In the genomic region with DNA sequence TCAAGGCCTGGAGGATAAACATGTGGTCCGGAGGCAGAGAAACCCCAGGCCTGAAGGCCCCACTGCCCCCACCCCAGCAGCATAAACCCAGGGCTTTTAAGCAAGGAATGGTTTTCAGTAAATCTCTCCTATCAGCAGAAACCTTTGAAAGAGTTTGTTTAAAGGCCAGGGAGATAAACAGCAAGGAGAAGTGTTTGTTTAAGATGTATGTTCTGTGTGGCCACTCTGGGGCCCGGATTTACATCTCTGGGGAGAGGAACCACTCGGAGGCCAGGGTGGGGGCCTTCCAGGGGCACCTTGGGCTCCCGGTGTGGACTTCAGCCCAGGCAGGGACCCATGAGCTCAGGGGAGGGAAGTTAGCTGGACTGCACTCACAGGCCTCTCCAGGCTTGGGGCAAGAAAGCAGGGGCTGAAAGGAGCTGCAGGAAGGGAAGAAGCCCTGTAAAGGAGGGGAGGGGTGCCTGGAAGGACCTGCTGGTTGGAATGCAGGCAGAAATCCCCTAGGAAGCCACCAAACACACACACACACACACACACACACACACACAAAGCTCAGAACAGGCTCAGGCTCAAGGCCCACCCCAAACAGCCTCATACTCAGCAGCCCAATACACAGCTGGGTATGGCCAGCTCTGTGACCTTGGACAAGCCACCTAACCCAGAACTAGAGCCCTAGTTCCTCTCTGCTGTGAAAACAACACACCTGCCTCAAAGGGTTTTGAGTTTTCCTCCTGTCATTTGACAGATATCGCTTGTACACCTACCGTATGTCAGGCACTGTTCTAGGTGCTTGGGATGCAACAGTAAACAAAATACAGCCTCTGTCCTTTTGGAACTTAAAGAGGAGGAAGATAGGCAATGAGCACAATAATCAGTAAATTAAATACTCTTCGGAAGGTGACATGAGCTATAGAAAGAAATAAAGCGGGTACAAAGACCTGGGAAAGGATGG, we compare ENCODE assay signal across 16 cellular contexts. TPM values are rescaled to one million over a fixed set of nuclear protein-coding genes. Genes with fewer than 3 reads are reported as not detected.
DNase-seq lines count a peak whose midpoint lies in the region; ATAC-seq, FAIRE-seq and TF ChIP-seq lines count a peak whose summit lies in the region.
"Had no signal": no experiment of that assay in that cellular context is flagged by ENCODE, and none has a peak within 500 bp of the region (broad histone marks: within the 10 kb centered on the region; RNA-seq: fewer than 3 reads in every experiment).

No MANE protein-coding gene starts in this region.

- WGBS in small intestine, 3 donors: 48 to 72% (median 61%) methylated on average over 8 of the region's 8 CpGs

- peaks cover 0 to 31% of the 10 kb centered on the region in 2 donors for H3K27me3 ChIP-seq in left lung
- H3K27me3 ChIP-seq in small intestine (ENCODE audit: control insufficient read depth in 2 of 2, insufficient read depth in 2 of 2, low read length in 2 of 2): peaks cover 0 to 3% of the 10 kb centered on the region in 2 donors
- H3K27me3 ChIP-seq in foreskin keratinocyte: peaks cover 32% of the 10 kb centered on the region

- H3K4me3 ChIP-seq in left lung (no peak overlapping the region), small intestine (ENCODE audit: low read depth in 1 of 2, low read length in 2 of 2) (no peak overlapping the region)
- H3K4me3 ChIP-seq: breast epithelium, PC-9 had no signal

- DNase-seq in H4 (ENCODE audit: low spot score) (peak; percentile 66), WTC11 (ENCODE audit: low spot score) (no peak), left lung (peak in 1 of 2 donors; percentile 66), small intestine (peak; percentile 70), foreskin keratinocyte (no peak), germinal center (ENCODE audit: low spot score) (no peak)
- no peak for DNase-seq in activated naive CD4-positive, alpha-beta T cell treated with anti-CD3 and anti-CD28 coated beads, Interleukin-2, amount 10 ng/mL, durations not matched to agents 7 days and 5 days
- DNase-seq: activated CD4-positive, alpha-beta T cell treated with anti-CD3 and anti-CD28 coated beads for 48 hours; natural killer cell; NCI-H2029 treated with DMSO at 0.1 percent for 48 hours; NCI-H526; PC-9; T1000 had no signal

- POLR2A ChIA-PET in WTC11 (lab: Charles Lee): interaction anchor here (0.6 kb wide), 2 partner anchors 18 to 106 kb away, joined by 3 to 5 read pairs; no protein-coding TSS in a partner anchor

- no peak overlapping the region for H3K4me3 Mint-ChIP-seq in WTC11
- no peak overlapping the region for H3K4me3 Mint-ChIP-seq in activated naive CD4-positive, alpha-beta T cell treated with anti-CD3 and anti-CD28 coated beads, Interleukin-2, amount 10 ng/mL, durations not matched to agents 7 days and 5 days
- H3K4me3 Mint-ChIP-seq: natural killer cell had no signal

- no peaks in the 10 kb centered on the region for H3K36me3 ChIP-seq in left lung
- H3K36me3 ChIP-seq in small intestine (ENCODE audit: control insufficient read depth in 2 of 2, insufficient read depth in 2 of 2, low read length in 2 of 2): no peaks in the 10 kb centered on the region
- H3K36me3 ChIP-seq: breast epithelium had no signal

- TF ChIP-seq CTCF in WTC11 (IDR thresholded peaks at IDR 0.05): no peak
- no peak for TF ChIP-seq CTCF in left lung (IDR thresholded peaks at IDR 0.05)
- TF ChIP-seq CTCF in foreskin keratinocyte (conservative IDR thresholded peaks at IDR 0.05): no peak

- no peaks in the 10 kb centered on the region for H3K9me3 Mint-ChIP-seq in WTC11
- no peaks in the 10 kb centered on the region for H3K9me3 Mint-ChIP-seq in activated naive CD4-positive, alpha-beta T cell treated with anti-CD3 and anti-CD28 coated beads, Interleukin-2, amount 10 ng/mL, durations not matched to agents 7 days and 5 days
- H3K9me3 Mint-ChIP-seq: activated naive CD4-positive, alpha-beta T cell treated with anti-CD3 and anti-CD28 coated beads, Interleukin-2, amount 50 U/mL, for 72 hours; natural killer cell had no signal

- intact Hi-C loops in left lung (cut with DNase I): no loop called here

- H3K4me1 Mint-ChIP-seq in WTC11: peaks cover 37% of the 10 kb centered on the region
- no peaks in the 10 kb centered on the region for H3K4me1 Mint-ChIP-seq in activated naive CD4-positive, alpha-beta T cell treated with anti-CD3 and anti-CD28 coated beads, Interleukin-2, amount 10 ng/mL, durations not matched to agents 7 days and 5 days
- H3K4me1 Mint-ChIP-seq: natural killer cell had no signal

- peak; percentile 13 for ATAC-seq in WTC11
- peak; percentile 72 for ATAC-seq in left lung
- no peak for ATAC-seq in foreskin keratinocyte
- ATAC-seq: activated naive CD4-positive, alpha-beta T cell treated with anti-CD3 and anti-CD28 coated beads, Interleukin-2, amount 50 U/mL, for 72 hours; HCT116; natural killer cell had no signal

- FAIRE-seq in small intestine (lab: Jason Lieb, UNC): no peak

- H3K9me3 ChIP-seq in left lung (no peaks in the 10 kb centered on the region), small intestine (ENCODE audit: control insufficient read depth, low read depth) (no peaks in the 10 kb centered on the region)
- H3K9me3 ChIP-seq: breast epithelium had no signal

- CTCF ChIA-PET in WTC11 (lab: Charles Lee): interaction anchor here (0.8 to 2.2 kb wide), 5 partner anchors 68 to 96 kb away, joined by 3 to 11 read pairs (median 3); no protein-coding TSS in a partner anchor
- CTCF ChIA-PET in activated naive CD4-positive, alpha-beta T cell treated with anti-CD3 and anti-CD28 coated beads, Interleukin-2, amount 10 ng/mL, durations not matched to agents 7 days and 5 days (lab: Charles Lee): no interaction called here

- no peak overlapping the region for H3K27ac Mint-ChIP-seq in WTC11
- H3K27ac Mint-ChIP-seq in activated naive CD4-positive, alpha-beta T cell treated with anti-CD3 and anti-CD28 coated beads, Interleukin-2, amount 10 ng/mL, durations not matched to agents 7 days and 5 days: no peak overlapping the region
- H3K27ac Mint-ChIP-seq: natural killer cell had no signal

- H3K27ac ChIP-seq in left lung (peak overlapping the region in 1 of 2 donors; percentile 30), small intestine (ENCODE audit: low read depth in 1 of 2, low read length in 1 of 2) (peak overlapping the region; percentile 41 to 57), foreskin keratinocyte (no peak overlapping the region)
- H3K27ac ChIP-seq: breast epithelium, PC-9 had no signal

- H3K27me3 Mint-ChIP-seq in WTC11 (ENCODE audit: low read depth): peaks cover 22% of the 10 kb centered on the region
- peaks cover 81% of the 10 kb centered on the region for H3K27me3 Mint-ChIP-seq in activated naive CD4-positive, alpha-beta T cell treated with anti-CD3 and anti-CD28 coated beads, Interleukin-2, amount 10 ng/mL, durations not matched to agents 7 days and 5 days

- peaks cover 4 to 9% of the 10 kb centered on the region in 2 donors for H3K4me1 ChIP-seq in left lung
- H3K4me1 ChIP-seq in small intestine (ENCODE audit: control insufficient read depth in 2 of 2, insufficient read depth in 1 of 2, low read depth in 1 of 2, low read length in 1 of 2): peaks cover 5 to 9% of the 10 kb centered on the region in 2 donors
- H3K4me1 ChIP-seq in foreskin keratinocyte: no peaks in the 10 kb centered on the region
- H3K4me1 ChIP-seq: breast epithelium had no signal

- no peaks in the 10 kb centered on the region for H3K36me3 Mint-ChIP-seq in WTC11
- no peaks in the 10 kb centered on the region for H3K36me3 Mint-ChIP-seq in activated naive CD4-positive, alpha-beta T cell treated with anti-CD3 and anti-CD28 coated beads, Interleukin-2, amount 10 ng/mL, durations not matched to agents 7 days and 5 days
- H3K36me3 Mint-ChIP-seq: activated naive CD4-positive, alpha-beta T cell treated with anti-CD3 and anti-CD28 coated beads, Interleukin-2, amount 50 U/mL, for 72 hours; natural killer cell had no signal

TF ChIP-seq in WTC11, 78 proteins besides CTCF, POLR2A, EP300 and RAD21:
- TF ChIP-seq ZBTB21 (CRISPR knock-in tag; IDR thresholded peaks at IDR 0.05; ENCODE audit: borderline replicate concordance) (no peak), GABPB1 (CRISPR knock-in tag; IDR thresholded peaks at IDR 0.05) (peak; percentile 17; the same call in 1 of the 2 replicates)

RNA-seq across cellular contexts. Expression of gene FOXP4, which starts 26.2 kb away (rescaled TPM):
- total RNA-seq in H4 (2014; rRNA removed; shearing (Covaris generic)): 2.7 and 3.1 TPM in 2 replicates
- 19.5 to 36.6 TPM (median 19.8 TPM) in 3 replicates for total RNA-seq in WTC11 (2021)
- total RNA-seq in left lung: 10 to 100 TPM; 26.9 to 33.7 TPM
- 10 to 100 TPM; 13.8 to 18.5 (median 14.3) TPM for polyA plus RNA-seq in small intestine
- total RNA-seq in foreskin keratinocyte: 8.2 and 8.8 TPM in 2 replicates
- 12.2 and 12.5 TPM in 2 replicates for polyA plus RNA-seq in foreskin keratinocyte

Comparison
In these comparisons a context has a peak if more than half of its experiments do, and no peak if none do; other contexts are left out.
1. DNase-seq: peak in H4 (single experiment) and small intestine (single experiment); none in WTC11 (single experiment), activated naive CD4-positive, alpha-beta T cell treated with anti-CD3 and anti-CD28 coated beads, Interleukin-2, amount 10 ng/mL, durations not matched to agents 7 days and 5 days (single experiment), foreskin keratinocyte (0 of 2) and germinal center (single experiment).